ENCODE assay signal across 14 cellular contexts in the genomic region with DNA sequence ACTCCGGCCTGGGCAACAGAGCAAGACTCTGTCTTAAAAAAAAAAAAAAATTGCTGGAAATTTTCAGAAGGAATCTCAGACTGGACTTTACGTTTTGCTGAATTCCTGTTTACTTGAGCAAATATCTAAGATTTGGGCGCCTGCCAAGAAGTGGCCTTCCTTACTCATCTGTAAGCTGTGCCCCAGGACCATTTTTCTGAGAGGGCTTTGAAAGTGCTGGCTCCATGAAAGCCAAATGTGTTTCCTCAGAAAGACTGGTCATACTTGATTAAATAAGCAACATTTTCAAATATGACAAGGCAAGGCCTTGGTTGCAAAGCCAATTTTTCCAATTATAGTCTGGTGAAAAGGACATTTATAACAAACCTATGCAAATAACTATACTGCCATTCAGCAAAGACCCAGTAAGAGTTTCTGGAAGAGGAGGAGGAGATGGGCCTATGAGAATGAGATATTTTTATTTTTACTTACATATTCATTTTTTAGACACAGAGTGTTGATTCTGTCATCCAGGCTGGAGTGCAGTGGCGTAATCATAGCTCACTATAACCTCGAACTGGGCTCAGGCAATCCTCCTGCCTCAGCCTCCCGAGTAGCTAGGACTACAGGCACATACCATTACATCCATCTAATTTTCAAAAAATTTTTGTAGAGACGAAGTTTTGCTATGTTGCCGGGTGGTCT. TPM values are rescaled to one million over a fixed set of nuclear protein-coding genes. Genes with fewer than 3 reads are reported as not detected.
DNase-seq lines count a peak whose midpoint lies in the region; ATAC-seq and TF ChIP-seq lines count a peak whose summit lies in the region.
"Had no signal": no experiment of that assay in that cellular context is flagged by ENCODE, and none has a peak within 500 bp of the region (broad histone marks: within the 10 kb centered on the region; RNA-seq: fewer than 3 reads in every experiment).

No MANE protein-coding gene starts in this region.

- H3K27me3 ChIP-seq in Panc1 (ENCODE audit: control insufficient read depth, insufficient read depth, low read length), result no peaks in the 10 kb centered on the region

- CTCF ChIA-PET in Panc1 (lab: Charles Lee), result no interaction called here

- in situ Hi-C loops in Panc1 (cut with HindIII; ENCODE audit: low pct_unique_long_range_greater_than_20kb, low sequenced_read_pairs), result no loop called here

- BruUV-seq in Panc1 (replicated peaks; lab: Mats Ljungman, UMichigan), result no TSS peak

- H3K9me3 ChIP-seq in Panc1 (ENCODE audit: control insufficient read depth, insufficient read depth, low read depth, low read length), result no peaks in the 10 kb centered on the region

- POLR2A ChIA-PET in Panc1 (lab: Charles Lee), result no interaction called here

- no peak overlapping the region for H3K4me3 ChIP-seq in Panc1 (ENCODE audit: low read depth in 2 of 2, low read length in 2 of 2)

- peaks cover 2% of the 10 kb centered on the region for H3K4me1 ChIP-seq in Panc1 (ENCODE audit: control insufficient read depth, insufficient read depth, low read length)

- TF ChIP-seq CTCF in Panc1 (IDR thresholded peaks at IDR 0.05), result no peak

- intact Hi-C loops in Panc1 (cut with micrococcal nuclease; ENCODE audit: unreplicated experiment), result loop anchor here (10.0 kb wide), 2 partner anchors 49 to 299 kb away; a partner anchor contains a TSS

- no peak overlapping the region for H3K27ac ChIP-seq in Panc1 (ENCODE audit: low read length)

- DNase-seq in EH (ENCODE audit: low read depth) (peak; percentile 95), Panc1 (ENCODE audit: low read depth, low spot score) (no peak), dedifferentiated amniotic fluid mesenchymal stem cell (ENCODE audit: extremely low spot score) (peak; percentile 77), pulmonary artery endothelial cell (ENCODE audit: low read depth, low spot score) (peak; percentile 91), cerebellum (ENCODE audit: low spot score) (no peak)
- DNase-seq: activated CD4-positive, alpha-beta T cell treated with anti-CD3 and anti-CD28 coated beads for 36 hours; activated naive CD4-positive, alpha-beta T cell; endodermal cell; immature natural killer cell; naive thymus-derived CD8-positive, alpha-beta T cell; stimulated activated naive CD4-positive, alpha-beta T cell had no signal

- no peaks in the 10 kb centered on the region for H3K36me3 ChIP-seq in Panc1 (ENCODE audit: control insufficient read depth, insufficient read depth, low read length)

- peak; percentile 56 for ATAC-seq in Panc1
- ATAC-seq in GM19328 (IDR thresholded peaks at IDR 0.05; ENCODE audit: unreplicated experiment), result no peak
- ATAC-seq in HG03196 (IDR thresholded peaks at IDR 0.05; ENCODE audit: unreplicated experiment), result no peak
- ATAC-seq in HG03457 (IDR thresholded peaks at IDR 0.05; ENCODE audit: unreplicated experiment), result no peak
- ATAC-seq: activated CD4-positive, alpha-beta T cell treated with anti-CD3 and anti-CD28 coated beads for 36 hours; naive thymus-derived CD8-positive, alpha-beta T cell had no signal

RNA-seq across cellular contexts. Expression of a gene that starts 56.3 kb away (rescaled TPM):
- total RNA-seq in Panc1 (2021; ENCODE audit: unreplicated experiment) (3.5 TPM), pulmonary artery endothelial cell (0.26 and 0.42 TPM in 2 replicates), cerebellum (not detected)
- polyA plus RNA-seq in Panc1 (2012; ENCODE audit: insufficient read length), result 1.2 TPM
- total RNA-seq: activated CD4-positive, alpha-beta T cell treated with anti-CD3 and anti-CD28 coated beads for 36 hours; naive thymus-derived CD8-positive, alpha-beta T cell had no signal
- polyA plus RNA-seq: immature natural killer cell; naive thymus-derived CD8-positive, alpha-beta T cell had no signal

Comparison
In these comparisons a context has a peak if more than half of its experiments do, and no peak if none do; other contexts are left out.
1. DNase-seq: peak in EH (single experiment), dedifferentiated amniotic fluid mesenchymal stem cell (single experiment) and pulmonary artery endothelial cell (single experiment); none in Panc1 (single experiment) and cerebellum (single experiment).